In the genomic region with DNA sequence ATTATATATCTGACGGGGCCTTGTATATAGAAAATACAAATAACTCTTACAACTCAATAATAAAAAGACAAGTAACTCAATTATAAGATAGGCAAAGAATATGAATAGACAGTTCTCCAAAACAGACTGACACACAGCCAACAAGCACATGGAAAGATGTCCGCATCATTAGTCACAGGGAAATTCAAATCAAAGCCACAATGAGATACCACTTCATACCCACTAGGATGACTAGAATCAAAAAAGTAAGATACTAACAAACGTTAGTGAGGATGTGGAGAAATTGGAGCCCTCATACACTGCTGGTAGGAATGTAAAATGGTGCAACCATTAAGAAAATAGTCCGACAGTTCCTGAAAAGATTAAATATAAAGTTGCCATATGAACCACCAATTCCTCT, we compare ENCODE assay signal across 5 cellular contexts.
"Had no signal": no experiment of that assay in that cellular context is flagged by ENCODE, and none has a peak within 500 bp of the region (broad histone marks: within the 10 kb centered on the region; RNA-seq: fewer than 3 reads in every experiment).

No MANE protein-coding gene starts in this region.

- H3K4me3 Mint-ChIP-seq: HFFc6 had no signal

- H3K27ac Mint-ChIP-seq: HFFc6 had no signal

- DNase-seq: GM23248, GOT3, H7, HFFc6, IMR-90 had no signal
